In genomic region chr17:970388-970768, GRCh38 we compare ENCODE assay signal across 13 cellular contexts. TPM values are rescaled to one million over a fixed set of nuclear protein-coding genes. Genes with fewer than 3 reads are reported as not detected.
DNase-seq lines count a peak whose midpoint lies in the region; ATAC-seq, FAIRE-seq and TF ChIP-seq lines count a peak whose summit lies in the region.
"Had no signal": no experiment of that assay in that cellular context is flagged by ENCODE, and none has a peak within 500 bp of the region (broad histone marks: within the 10 kb centered on the region; RNA-seq: fewer than 3 reads in every experiment).

No MANE protein-coding gene starts in this region.

- H3K4me1 ChIP-seq in HUES64 (ENCODE audit: insufficient read depth, low read length) (peaks cover 33% of the 10 kb centered on the region), esophagus muscularis mucosa (peaks cover 0 to 42% (median 38%) of the 10 kb centered on the region in 4 donors), transverse colon (peaks cover 0 to 20% (median under 1%) of the 10 kb centered on the region in 4 donors)

- intact Hi-C loops in esophagus muscularis mucosa (cut with DNase I) (no loop called here), transverse colon (cut with DNase I; ENCODE audit: low total_unique reads) (loop anchor here (10.0 kb wide), 2 partner anchors 56 to 86 kb away; no protein-coding TSS in a partner anchor)

- H3K9me3 ChIP-seq in HUES64 (ENCODE audit: insufficient read depth, low read depth, low read length) (no peaks in the 10 kb centered on the region), esophagus muscularis mucosa (no peaks in the 10 kb centered on the region), transverse colon (no peaks in the 10 kb centered on the region)

- FAIRE-seq in D721Med (lab: Jason Lieb, UNC): no peak

- peaks cover 12% of the 10 kb centered on the region for H3K36me3 Mint-ChIP-seq in nephron (ENCODE audit: low read depth)
- H3K36me3 Mint-ChIP-seq: stimulated activated naive B cell treated with anti-CD40 and anti-IgM and Interleukin-4, amounts not matched to agents 10 μg/mL and 1 μg/mL and 100 μg/mL, for 72 hours had no signal

- H3K9me3 Mint-ChIP-seq in nephron: no peaks in the 10 kb centered on the region
- H3K9me3 Mint-ChIP-seq: activated T-helper 2 cell treated with anti-CD3 and anti-CD28 coated beads, Interferon-gamma antibody, Interleukin-2, Interleukin-4, amounts not matched to agents 10 μg/mL and 5 μg/mL and 100 μg/mL, durations not matched to agents 14 hours and 24 hours and 36 hours; stimulated activated naive B cell treated with anti-CD40 and anti-IgM and Interleukin-4, amounts not matched to agents 10 μg/mL and 1 μg/mL and 100 μg/mL, for 72 hours had no signal

- TF ChIP-seq CTCF in esophagus muscularis mucosa (IDR thresholded peaks at IDR 0.05): no peak
- no peak for TF ChIP-seq CTCF in nephron (IDR thresholded peaks at IDR 0.05; ENCODE audit: unreplicated experiment in 3 of 3)
- TF ChIP-seq CTCF in transverse colon (IDR thresholded peaks at IDR 0.05): no peak
- no peak for TF ChIP-seq CTCF in D721Med (IDR thresholded peaks at IDR 0.05; ENCODE audit: insufficient read depth, missing control alignments)

- peak overlapping the region; percentile 70 to 77 (median 74) for H3K4me3 Mint-ChIP-seq in nephron

- H3K27me3 ChIP-seq in HUES64 (ENCODE audit: insufficient read depth, low read length) (no peaks in the 10 kb centered on the region), esophagus muscularis mucosa (no peaks in the 10 kb centered on the region), transverse colon (peaks cover 24% of the 10 kb centered on the region)

- peak overlapping the region; percentile 65 for H3K27ac ChIP-seq in HUES64 (ENCODE audit: low read depth, low read length)
- peak overlapping the region; percentile 62 to 78 (median 76) for H3K27ac ChIP-seq in esophagus muscularis mucosa (replicated peaks in 1 of 4)
- H3K27ac ChIP-seq in transverse colon: peak overlapping the region; percentile 67 to 82 (median 75)

- DNase-seq in esophagus muscularis mucosa (ENCODE audit: extremely low spot score) (no peak), transverse colon (no peak), SHP77 (lab: John Stamatoyannopoulos, UW) (no peak), SIG-M5 (lab: John Stamatoyannopoulos, UW) (no peak), D721Med (ENCODE audit: insufficient read length, low spot score) (no peak)
- DNase-seq: C1 segment of cervical spinal cord; DND-41; stimulated activated naive B cell treated with anti-CD40 and anti-IgM and Interleukin-4, amounts not matched to agents 10 μg/mL and 1 μg/mL and 100 μg/mL, for 72 hours; SW 1271 had no signal

- no peak overlapping the region for H3K9ac ChIP-seq in HUES64 (ENCODE audit: low read depth, low read length)

- in situ Hi-C loops in transverse colon (cut with MboI; ENCODE audit: low pct_ligation_motif_present in 1 of 4, low pct_unique_long_range_greater_than_20kb in 1 of 4, low sequenced_read_pairs in 3 of 4): no loop called here

- WGBS in HUES64: 74% methylated on average over 7 of the region's 8 CpGs
- 69% methylated on average over 8 of the region's 8 CpGs for WGBS in esophagus muscularis mucosa
- WGBS in transverse colon (ENCODE audit: low coverage in 1 of 2), 2 donors: 40 to 68% methylated on average over 1 to 8 of the region's 8 CpGs

- H3K27me3 Mint-ChIP-seq in nephron (ENCODE audit: low read depth): peaks cover 14% of the 10 kb centered on the region

- H3K4me3 ChIP-seq in HUES64 (ENCODE audit: low read length) (no peak overlapping the region), esophagus muscularis mucosa (peak overlapping the region; percentile 37 to 47 (median 42)), transverse colon (peak overlapping the region in 1 of 4 donors; percentile 3)

- no peaks in the 10 kb centered on the region for H3K36me3 ChIP-seq in HUES64 (ENCODE audit: insufficient read depth, low read length)
- no peaks in the 10 kb centered on the region for H3K36me3 ChIP-seq in esophagus muscularis mucosa
- no peaks in the 10 kb centered on the region for H3K36me3 ChIP-seq in transverse colon

- ATAC-seq in HG03457 (IDR thresholded peaks at IDR 0.05; ENCODE audit: unreplicated experiment): no peak

- TF ChIP-seq POLR2A in esophagus muscularis mucosa (IDR thresholded peaks at IDR 0.05; ENCODE audit: low read depth) (no peak), transverse colon (IDR thresholded peaks at IDR 0.05) (no peak)

- peak overlapping the region; percentile 75 to 94 (median 83) for H3K27ac Mint-ChIP-seq in nephron
- H3K27ac Mint-ChIP-seq: activated T-helper 2 cell treated with anti-CD3 and anti-CD28 coated beads, Interferon-gamma antibody, Interleukin-2, Interleukin-4, amounts not matched to agents 10 μg/mL and 5 μg/mL and 100 μg/mL, durations not matched to agents 14 hours and 24 hours and 36 hours; stimulated activated naive B cell treated with anti-CD40 and anti-IgM and Interleukin-4, amounts not matched to agents 10 μg/mL and 1 μg/mL and 100 μg/mL, for 72 hours had no signal

- peaks cover 55% of the 10 kb centered on the region for H3K4me1 Mint-ChIP-seq in nephron
- H3K4me1 Mint-ChIP-seq: stimulated activated naive B cell treated with anti-CD40 and anti-IgM and Interleukin-4, amounts not matched to agents 10 μg/mL and 1 μg/mL and 100 μg/mL, for 72 hours had no signal

- TF ChIP-seq EP300 in esophagus muscularis mucosa (IDR thresholded peaks at IDR 0.05): no peak
- no peak for TF ChIP-seq EP300 in transverse colon (IDR thresholded peaks at IDR 0.05; ENCODE audit: low read depth)

RNA-seq across cellular contexts. Expression of gene NXN, which starts 9.2 kb away (rescaled TPM):
- polyA plus RNA-seq in HUES64 (2013, experiment 1 of 2): 65.1 TPM
- 72.9 TPM for polyA plus RNA-seq in HUES64 (2013, experiment 2 of 2)
- total RNA-seq in esophagus muscularis mucosa (10 to 100 TPM; 37.0 to 65.6 (median 49.8) TPM), transverse colon (100 to 1,000 TPM in 1 of 4 donors, 10 to 100 TPM in 3; 10.6 to 222 (median 13.8) TPM)

RNA-seq across cellular contexts. Expression of gene TIMM22, which starts 26.6 kb away (rescaled TPM):
- 15.2 TPM for polyA plus RNA-seq in HUES64 (2013, experiment 1 of 2)
- polyA plus RNA-seq in HUES64 (2013, experiment 2 of 2): 15.0 TPM
- 10 to 100 TPM; 14.1 to 17.9 (median 15.8) TPM for total RNA-seq in esophagus muscularis mucosa
- 10 to 100 TPM; 10.5 to 17.6 (median 12.1) TPM for total RNA-seq in transverse colon
